In genomic region chr7:95246935-95247370, GRCh38 we compare ENCODE assay signal across 8 cellular contexts.
A peak's percentile ranks its signal among the peaks of the same experiment; 100 is the strongest.
DNase-seq lines count a peak whose midpoint lies in the region; ATAC-seq and TF ChIP-seq lines count a peak whose summit lies in the region.

No MANE protein-coding gene starts in this region.

- H3K4me3 ChIP-seq in AG04449 (ENCODE audit: low read depth, low read length) (no peak overlapping the region), right atrium auricular region (no peak overlapping the region)

- no peaks in the 10 kb centered on the region for H3K9me3 ChIP-seq in right atrium auricular region

- TF ChIP-seq CTCF in AG04449 (IDR thresholded peaks at IDR 0.05; ENCODE audit: insufficient read depth, low read length, missing control alignments) (peak; percentile 60), GM12873 (IDR thresholded peaks at IDR 0.05; ENCODE audit: insufficient read depth, low read depth, low read length, missing control alignments) (peak; percentile 66), right atrium auricular region (IDR thresholded peaks at IDR 0.05) (peak; percentile 49 to 80)

- H3K27ac ChIP-seq in right atrium auricular region = no peak overlapping the region

- H3K27me3 ChIP-seq in right atrium auricular region = no peaks in the 10 kb centered on the region

- ATAC-seq in HG03558 (IDR thresholded peaks at IDR 0.05; ENCODE audit: extremely low read depth, unreplicated experiment) = peak; percentile 47

- DNase-seq in AG04449 (ENCODE audit: low read depth, low spot score) = peak; percentile 23
- DNase-seq in NCI-H460 (ENCODE audit: extremely low read depth, low read depth) = peak; percentile 28
- peak; percentile 71 for DNase-seq in amniotic stem cell (lab: John Stamatoyannopoulos, UW)
- DNase-seq in right atrium auricular region (ENCODE audit: low spot score) = no peak
- peak; percentile 15 for DNase-seq in pulmonary artery endothelial cell (ENCODE audit: low read depth, low spot score)
- DNase-seq in DMS79 (lab: John Stamatoyannopoulos, UW) = no peak

- no peaks in the 10 kb centered on the region for H3K36me3 ChIP-seq in right atrium auricular region

- CTCF ChIA-PET in AG04449 (lab: Yijun Ruan, JAX) = interaction anchor here (0.6 to 2.6 kb wide), 21 partner anchors 9 to 810 kb away, joined by 3 to 51 read pairs (median 4); partner anchors contain the start of gene PON2

- H3K4me1 ChIP-seq in right atrium auricular region = peaks cover 0 to 3% of the 10 kb centered on the region in 2 donors

- POLR2A ChIA-PET in AG04449 (lab: Yijun Ruan, JAX) = interaction anchor here (0.5 kb wide), 1 partner anchor 734 kb away, joined by 4 read pairs; no protein-coding TSS in a partner anchor

Comparison
In these comparisons a context has a peak if more than half of its experiments do, and no peak if none do; other contexts are left out.
1. DNase-seq: peak in AG04449 (single experiment), NCI-H460 (single experiment), amniotic stem cell (single experiment) and pulmonary artery endothelial cell (single experiment); none in right atrium auricular region (single experiment) and DMS79 (single experiment).
2. Peak in every context shown above with its lines, with median percentiles within 50 percentile points of each other: CTCF ChIP-seq.